ENCODE assay signal across 8 cellular contexts in genomic region chr17:45018514-45019176, GRCh38. TPM values are rescaled to one million over a fixed set of nuclear protein-coding genes. Genes with fewer than 3 reads are reported as not detected.
DNase-seq lines count a peak whose midpoint lies in the region; FAIRE-seq and TF ChIP-seq lines count a peak whose summit lies in the region.

No MANE protein-coding gene starts in this region.

- no peak overlapping the region for H2BK5ac ChIP-seq in H1 (ENCODE audit: low read depth, low read length)

- FAIRE-seq in H1 (lab: Jason Lieb, UNC), result no peak

- H3K4me3 Mint-ChIP-seq in T-helper 1 cell treated with Interleukin-12 subunit alpha and Interleukin-12 subunit beta and Interleukin-4 antibody, amounts not matched to agents 30 μg/mL and 1 μg/mL, for 36 hours, result peak overlapping the region; percentile 85

- H3K79me1 ChIP-seq in H1 (ENCODE audit: low read depth, low read length), result no peaks in the 10 kb centered on the region

- DNase-seq in T-helper 1 cell (no peak), SJCRH30 (peak; percentile 54), H1 (ENCODE audit: low read depth in 1 of 2, low spot score in 2 of 2) (no peak), superior temporal gyrus (ENCODE audit: extremely low spot score) (no peak), hepatic stellate cell (ENCODE audit: low spot score) (no peak), pons (ENCODE audit: low spot score) (no peak)

- H3K4me1 ChIP-seq in SJCRH30 (peaks cover 21% of the 10 kb centered on the region), H1 (replicated peaks in 1 of 4; ENCODE audit: control insufficient read depth in 3 of 4, insufficient read depth in 4 of 4, low read length in 3 of 4) (peaks cover 9 to 23% (median 14%) of the 10 kb centered on the region in 4 experiments), neuron (ENCODE audit: insufficient read depth, low read length) (peaks cover 14% of the 10 kb centered on the region)

- no peak for TF ChIP-seq POLR2A in H1 (IDR thresholded peaks at IDR 0.05; ENCODE audit: control extremely low read depth in 1 of 2, low read depth in 2 of 2, low read length in 2 of 2)

- WGBS in H1 (ENCODE audit: extremely low coverage in 1 of 2, insufficient coverage in 1 of 2, insufficient read length in 1 of 2, insufficient replicate concordance in 2 of 2, low coverage in 1 of 2, low lambda C conversion rate in 2 of 2, missing lambda C conversion rate in 1 of 2), 2 experiments, result 18% methylated on average over 12 of the region's 32 CpGs; no CpG with 5 or more reads in 1 of the 2 experiments

- H3K4ac ChIP-seq in H1 (replicated peaks; ENCODE audit: insufficient read length, low read depth, low read length), result no peak overlapping the region

- peak overlapping the region; percentile 79 for H3K27ac Mint-ChIP-seq in T-helper 1 cell treated with Interleukin-12 subunit alpha and Interleukin-12 subunit beta and Interleukin-4 antibody, amounts not matched to agents 30 μg/mL and 1 μg/mL, for 36 hours

- H3K36me3 ChIP-seq in SJCRH30, result no peaks in the 10 kb centered on the region
- H3K36me3 ChIP-seq in H1 (ENCODE audit: control insufficient read depth in 2 of 4, insufficient read depth in 4 of 4, low read length in 3 of 4), result no peaks in the 10 kb centered on the region
- peaks cover 2% of the 10 kb centered on the region for H3K36me3 ChIP-seq in neuron (ENCODE audit: insufficient read depth, low read length)

- H2BK15ac ChIP-seq in H1 (ENCODE audit: low read length), result peak overlapping the region; percentile 88

- no peak for TF ChIP-seq CTCF in H1 (IDR thresholded peaks at IDR 0.05; ENCODE audit: control extremely low read depth in 1 of 3, insufficient read depth in 1 of 3, low read depth in 1 of 3, low read length in 3 of 3)

- H2AFZ ChIP-seq in H1 (ENCODE audit: low read length) (no peak overlapping the region), neuron (ENCODE audit: low read depth, low read length) (peak overlapping the region; percentile 35)

- H2BK12ac ChIP-seq in H1 (ENCODE audit: low read depth, low read length), result peak overlapping the region; percentile 71; the same call in 1 of the 2 replicates

- no peak overlapping the region for H2BK20ac ChIP-seq in H1 (ENCODE audit: low read length)

- H3K79me2 ChIP-seq in H1 (ENCODE audit: control insufficient read depth in 1 of 2, insufficient read depth in 2 of 2, low read length in 2 of 2), result no peaks in the 10 kb centered on the region

- H4K20me1 ChIP-seq in H1 (replicated peaks in 1 of 2; ENCODE audit: control insufficient read depth in 1 of 2, insufficient read depth in 2 of 2, low read length in 2 of 2), result peaks cover 0 to 4% of the 10 kb centered on the region in 2 experiments

- H2AK5ac ChIP-seq in H1 (ENCODE audit: low read depth, low read length), result no peak overlapping the region

- H4K5ac ChIP-seq in H1 (ENCODE audit: insufficient read length, low read depth, low read length), result no peak overlapping the region

- POLR2A ChIA-PET in H1 (lab: Charles Lee; ENCODE audit: partially characterized antibody), result interaction anchor here (3.4 to 3.8 kb wide), 3 partner anchors 10 to 48 kb away, joined by 11 to 15 read pairs (median 14); no protein-coding TSS in a partner anchor

- CTCF ChIA-PET in H1 (lab: Charles Lee; ENCODE audit: partially characterized antibody), result interaction anchor here (0.7 to 16.2 kb wide), 13 partner anchors 8 to 239 kb away, joined by 3 to 243 read pairs (median 4); partner anchors contain the start of genes DCAKD and GFAP

- peak overlapping the region; percentile 76 for H4K8ac ChIP-seq in H1 (ENCODE audit: extremely low read depth, insufficient read depth, low read length)

- no peaks in the 10 kb centered on the region for H3K9me3 Mint-ChIP-seq in T-helper 1 cell treated with Interleukin-12 subunit alpha and Interleukin-12 subunit beta and Interleukin-4 antibody, amounts not matched to agents 30 μg/mL and 1 μg/mL, for 36 hours

- H3K18ac ChIP-seq in H1 (ENCODE audit: extremely low read depth, low read length), result no peak overlapping the region

- peaks cover 4% of the 10 kb centered on the region for H3K36me3 Mint-ChIP-seq in T-helper 1 cell treated with Interleukin-12 subunit alpha and Interleukin-12 subunit beta and Interleukin-4 antibody, amounts not matched to agents 30 μg/mL and 1 μg/mL, for 36 hours (ENCODE audit: low read depth)

- no peak overlapping the region; a peak in 1 of 7 replicates for H3K9ac ChIP-seq in H1 (replicated peaks in 1 of 4; ENCODE audit: extremely low read depth in 1 of 4, low read depth in 3 of 4, low read length in 3 of 4)

- TF ChIP-seq EP300 in H1 (IDR thresholded peaks at IDR 0.05; ENCODE audit: borderline replicate concordance in 1 of 2, low read depth in 2 of 2, low read length in 2 of 2), result no peak

- H3K4me1 Mint-ChIP-seq in T-helper 1 cell treated with Interleukin-12 subunit alpha and Interleukin-12 subunit beta and Interleukin-4 antibody, amounts not matched to agents 30 μg/mL and 1 μg/mL, for 36 hours (ENCODE audit: low read depth), result peaks cover 12% of the 10 kb centered on the region

- TF ChIP-seq RAD21 in H1 (IDR thresholded peaks at IDR 0.05 in 1 of 2, conservative IDR thresholded peaks at IDR 0.05 in 1 of 2; ENCODE audit: low read depth in 2 of 2, low read length in 2 of 2), result no peak

- H3K4me3 ChIP-seq in SJCRH30, result peak overlapping the region; percentile 64
- H3K4me3 ChIP-seq in H1 (ENCODE audit: extremely low read depth in 1 of 4, insufficient read depth in 2 of 4, low read depth in 3 of 4, low read length in 4 of 4), result peak overlapping the region; percentile 19 to 66 (median 34)
- H3K4me3 ChIP-seq in neuron (ENCODE audit: low read length), result peak overlapping the region; percentile 37

- peak overlapping the region; percentile 56 to 84 for H3K4me2 ChIP-seq in H1 (ENCODE audit: insufficient read depth in 1 of 2, low read depth in 2 of 2, low read length in 2 of 2)

- H3K23me2 ChIP-seq in H1 (ENCODE audit: low read depth, low read length), result peaks cover 3% of the 10 kb centered on the region; the same call in 1 of the 2 replicates

- H3K23ac ChIP-seq in H1 (ENCODE audit: insufficient read length), result no peak overlapping the region

- 0 out of 2 replicates have a peak, but pooled peaks cover 4% of the 10 kb centered on the region for H3K27me3 ChIP-seq in SJCRH30
- H3K27me3 ChIP-seq in H1 (replicated peaks in 1 of 4; ENCODE audit: control insufficient read depth in 3 of 4, extremely low read depth in 1 of 4, insufficient read depth in 3 of 4, low read length in 3 of 4), result peaks cover 20 to 43% (median 40%) of the 10 kb centered on the region in 4 experiments
- H3K27me3 ChIP-seq in neuron (ENCODE audit: insufficient read depth, low read length), result no peaks in the 10 kb centered on the region

- H3K9me3 ChIP-seq in SJCRH30 (replicated peaks), result no peaks in the 10 kb centered on the region
- H3K9me3 ChIP-seq in H1 (ENCODE audit: insufficient read depth in 2 of 2, low read depth in 1 of 2, low read length in 1 of 2), result no peaks in the 10 kb centered on the region
- H3K9me3 ChIP-seq in neuron (ENCODE audit: low read length), result no peaks in the 10 kb centered on the region

- H3K56ac ChIP-seq in H1 (replicated peaks; ENCODE audit: insufficient read length, low read depth, low read length), result peak overlapping the region; percentile 64

- H3K27ac ChIP-seq in SJCRH30 (peak overlapping the region; percentile 9; the same call in 1 of the 2 replicates), H1 (ENCODE audit: low read depth, low read length) (no peak overlapping the region)

- H4K91ac ChIP-seq in H1 (replicated peaks; ENCODE audit: insufficient read length, low read length), result no peak overlapping the region

- H3K14ac ChIP-seq in H1 (ENCODE audit: insufficient read length), result no peak overlapping the region

- no peak overlapping the region for H2BK120ac ChIP-seq in H1 (replicated peaks; ENCODE audit: low read depth, low read length)

- H3K27me3 Mint-ChIP-seq in T-helper 1 cell treated with Interleukin-12 subunit alpha and Interleukin-12 subunit beta and Interleukin-4 antibody, amounts not matched to agents 30 μg/mL and 1 μg/mL, for 36 hours (ENCODE audit: low read depth), result peaks cover 35% of the 10 kb centered on the region

TF ChIP-seq in H1, 55 proteins besides CTCF, POLR2A, EP300 and RAD21 (continues in another document):
- TF ChIP-seq CHD2 (IDR thresholded peaks at IDR 0.05; ENCODE audit: low read length) (no peak), CHD1 (IDR thresholded peaks at IDR 0.05; ENCODE audit: low read depth, low read length) (no peak)

RNA-seq across cellular contexts. Expression of gene DCAKD, which starts 32.8 kb away (rescaled TPM):
- 43.3 and 45.1 TPM in 2 replicates for total RNA-seq in SJCRH30 (2014; rRNA removed; shearing (Covaris generic))
- total RNA-seq in H1 (2021; fragmentation: NEBNext Ultra II Directional; extraction: Animal tissue kit (Norgen Biotek cat#: 25700)), result 33.7 and 35.6 TPM in 2 replicates
- polyA plus RNA-seq in H1 (2011; rRNA removed), result 52.9 and 61.8 TPM in 2 replicates
- 38.7 TPM for polyA plus RNA-seq in H1 (2011; cell fraction: cytosol; rRNA removed)
- 50.3 TPM for polyA plus RNA-seq in H1 (2011; cell fraction: nucleus; rRNA removed)
- polyA plus RNA-seq in H1 (2012, experiment 1 of 2), result 35.6 to 46.5 TPM (median 40.8 TPM) in 4 replicates
- polyA plus RNA-seq in H1 (2012, experiment 2 of 2), result 33.9 TPM
- 25.6 TPM for polyA plus RNA-seq in H1 (2013, experiment 1 of 2)
- polyA plus RNA-seq in H1 (2013, experiment 2 of 2), result 23.7 TPM
- 38.0 and 42.8 TPM in 2 replicates for polyA minus RNA-seq in H1 (2011; rRNA and poly(A)+ RNA removed)
- polyA minus RNA-seq in H1 (2011; cell fraction: cytosol; rRNA and poly(A)+ RNA removed), result 40.1 TPM
- polyA minus RNA-seq in H1 (2011; cell fraction: nucleus; rRNA and poly(A)+ RNA removed), result 25.0 TPM

RNA-seq across cellular contexts. Expression of gene NMT1, which starts 42.5 kb away (rescaled TPM):
- total RNA-seq in SJCRH30 (2014; rRNA removed; shearing (Covaris generic)), result 69.9 and 72.0 TPM in 2 replicates
- total RNA-seq in H1 (2021; fragmentation: NEBNext Ultra II Directional; extraction: Animal tissue kit (Norgen Biotek cat#: 25700)), result 149 and 152 TPM in 2 replicates
- polyA plus RNA-seq in H1 (2011; rRNA removed), result 35.5 and 42.9 TPM in 2 replicates
- polyA plus RNA-seq in H1 (2011; cell fraction: cytosol; rRNA removed), result 40.4 TPM
- 57.8 TPM for polyA plus RNA-seq in H1 (2011; cell fraction: nucleus; rRNA removed)
- 85.4 to 115 TPM (median 89.7 TPM) in 4 replicates for polyA plus RNA-seq in H1 (2012, experiment 1 of 2)
- polyA plus RNA-seq in H1 (2012, experiment 2 of 2), result 47.2 TPM
- 116 TPM for polyA plus RNA-seq in H1 (2013, experiment 1 of 2)
- polyA plus RNA-seq in H1 (2013, experiment 2 of 2), result 99.8 TPM
- polyA minus RNA-seq in H1 (2011; rRNA and poly(A)+ RNA removed), result 59.6 and 71.5 TPM in 2 replicates
- polyA minus RNA-seq in H1 (2011; cell fraction: cytosol; rRNA and poly(A)+ RNA removed), result 418 TPM
- 41.7 TPM for polyA minus RNA-seq in H1 (2011; cell fraction: nucleus; rRNA and poly(A)+ RNA removed)

RNA-seq across cellular contexts. Expression of gene C1QL1, which starts 50.5 kb away (rescaled TPM):
- 0.08 and 0.10 TPM in 2 replicates for total RNA-seq in SJCRH30 (2014; rRNA removed; shearing (Covaris generic))
- total RNA-seq in H1 (2021; fragmentation: NEBNext Ultra II Directional; extraction: Animal tissue kit (Norgen Biotek cat#: 25700)), result 7.5 and 7.6 TPM in 2 replicates
- polyA plus RNA-seq in H1 (2011; rRNA removed), result 10.5 and 16.5 TPM in 2 replicates
- polyA plus RNA-seq in H1 (2011; cell fraction: cytosol; rRNA removed), result 8.9 TPM
- 7.5 TPM for polyA plus RNA-seq in H1 (2011; cell fraction: nucleus; rRNA removed)
- 2.9 to 8.4 TPM (median 5.8 TPM) in 4 replicates for polyA plus RNA-seq in H1 (2012, experiment 1 of 2)
- polyA plus RNA-seq in H1 (2012, experiment 2 of 2), result 4.5 TPM
- 14.0 TPM for polyA plus RNA-seq in H1 (2013, experiment 1 of 2)
- 16.0 TPM for polyA plus RNA-seq in H1 (2013, experiment 2 of 2)
- polyA minus RNA-seq in H1 (2011; rRNA and poly(A)+ RNA removed), result 0.61 and 1.1 TPM in 2 replicates
- polyA minus RNA-seq in H1 (2011; cell fraction: cytosol; rRNA and poly(A)+ RNA removed), result 2.3 TPM
- 2.5 TPM for polyA minus RNA-seq in H1 (2011; cell fraction: nucleus; rRNA and poly(A)+ RNA removed)

Comparison
In these comparisons a context has a peak if more than half of its experiments do, and no peak if none do; other contexts are left out.
1. DNase-seq: peak in SJCRH30 (2 of 2); none in T-helper 1 cell (0 of 5), H1 (0 of 2), superior temporal gyrus (single experiment), hepatic stellate cell (single experiment) and pons (single experiment).
2. Peak in every context shown above with its lines, with median percentiles within 50 percentile points of each other: H3K4me3 ChIP-seq.